Comparison of ENCODE assay signal across 1 cellular context in genomic region chr7:134891262-134892001, GRCh38.
TF ChIP-seq lines count a peak whose summit lies in the region.

No MANE protein-coding gene starts in this region.

TF ChIP-seq in HEK293, 187 proteins besides CTCF, POLR2A, EP300 and RAD21 (continued from another document and continues in another):
- TF ChIP-seq ZBTB11 (tag by site-specific recombination; conservative IDR thresholded peaks at IDR 0.05; ENCODE audit: low read depth) (peak; percentile 50), PATZ1 (tag by site-specific recombination; IDR thresholded peaks at IDR 0.05) (peak; percentile 58; the same call in 1 of the 2 replicates), ZFP41 (tag by site-specific recombination; IDR thresholded peaks at IDR 0.05; ENCODE audit: borderline replicate concordance) (no peak), REST (tag by site-specific recombination; IDR thresholded peaks at IDR 0.05) (0 out of 2 replicates have a peak, but pooled peaks have one; percentile 18), ZFHX2 (tag by site-specific recombination; conservative IDR thresholded peaks at IDR 0.05) (peak; percentile 64), ZNF366 (tag by site-specific recombination; conservative IDR thresholded peaks at IDR 0.05) (peak; percentile 49; the same call in 1 of the 2 replicates), ZNF426 (tag by site-specific recombination; IDR thresholded peaks at IDR 0.05) (no peak), ZNF600 (tag by site-specific recombination; IDR thresholded peaks at IDR 0.05) (peak; percentile 95), KLF8 (tag by site-specific recombination; IDR thresholded peaks at IDR 0.05) (peak; percentile 76), ZNF140 (tag by site-specific recombination; IDR thresholded peaks at IDR 0.05) (no peak), ZNF449 (tag by site-specific recombination; IDR thresholded peaks at IDR 0.05) (peak; percentile 61), ZNF610 (tag by site-specific recombination; IDR thresholded peaks at IDR 0.05; ENCODE audit: borderline replicate concordance) (no peak), ZNF626 (tag by site-specific recombination; IDR thresholded peaks at IDR 0.05) (no peak), ZNF362 (tag by site-specific recombination; IDR thresholded peaks at IDR 0.05) (peak; percentile 99), ZBTB8A (tag by site-specific recombination; IDR thresholded peaks at IDR 0.05) (peak; percentile 63), ZBTB17 (tag by site-specific recombination; IDR thresholded peaks at IDR 0.05) (peak; percentile 83), KLF9 (tag by site-specific recombination; IDR thresholded peaks at IDR 0.05; ENCODE audit: low read depth) (peak; percentile 42; the same call in 1 of the 2 replicates), ZNF692 (tag by site-specific recombination; IDR thresholded peaks at IDR 0.05) (peak; percentile 83), GFI1B (tag by site-specific recombination; IDR thresholded peaks at IDR 0.05) (no peak), YY2 (tag by site-specific recombination; IDR thresholded peaks at IDR 0.05) (no peak), ZFP3 (tag by site-specific recombination; IDR thresholded peaks at IDR 0.05; ENCODE audit: low read depth) (no peak), ZNF560 (tag by site-specific recombination; IDR thresholded peaks at IDR 0.05; ENCODE audit: borderline replicate concordance) (no peak), ZIC2 (tag by site-specific recombination; IDR thresholded peaks at IDR 0.05) (0 out of 2 replicates have a peak, but pooled peaks have one; percentile 15), HOXA7 (CRISPR knock-in tag; IDR thresholded peaks at IDR 0.05; ENCODE audit: borderline replicate concordance) (no peak), ZNF2 (tag by site-specific recombination; IDR thresholded peaks at IDR 0.05) (peak; percentile 59), ZSCAN30 (tag by site-specific recombination; IDR thresholded peaks at IDR 0.05) (peak; percentile 69), BCL11A (tag by site-specific recombination; IDR thresholded peaks at IDR 0.05; ENCODE audit: low read depth) (no peak), ZNF558 (tag by site-specific recombination; IDR thresholded peaks at IDR 0.05) (no peak), KLF16 (tag by site-specific recombination; IDR thresholded peaks at IDR 0.05) (peak; percentile 57; the same call in 1 of the 2 replicates), ZNF280D (tag by site-specific recombination; IDR thresholded peaks at IDR 0.05) (no peak), ZNF658 (tag by site-specific recombination; IDR thresholded peaks at IDR 0.05) (no peak), IKZF3 (tag by site-specific recombination; IDR thresholded peaks at IDR 0.05) (peak; percentile 82), PRDM1 (tag by site-specific recombination; IDR thresholded peaks at IDR 0.05) (0 out of 2 replicates have a peak, but pooled peaks have one; percentile 21), ZNF394 (tag by site-specific recombination; IDR thresholded peaks at IDR 0.05; ENCODE audit: borderline replicate concordance) (peak; percentile 38; the same call in 1 of the 2 replicates), ZNF398 (tag by site-specific recombination; IDR thresholded peaks at IDR 0.05) (no peak), ZBTB44 (tag by site-specific recombination; IDR thresholded peaks at IDR 0.05) (peak; percentile 71), ZNF701 (tag by site-specific recombination; IDR thresholded peaks at IDR 0.05) (no peak), ZNF544 (tag by site-specific recombination; IDR thresholded peaks at IDR 0.05) (no peak), ZNF24 (tag by site-specific recombination; IDR thresholded peaks at IDR 0.05) (0 out of 2 replicates have a peak, but pooled peaks have one; percentile 64), ZNF501 (tag by site-specific recombination; IDR thresholded peaks at IDR 0.05) (peak; percentile 72; the same call in 1 of the 2 replicates), KLF7 (tag by site-specific recombination; IDR thresholded peaks at IDR 0.05; ENCODE audit: borderline replicate concordance) (peak; percentile 85), ZNF324 (tag by site-specific recombination; IDR thresholded peaks at IDR 0.05) (0 out of 2 replicates have a peak, but pooled peaks have one; percentile 20)
